ENCODE assay signal across 1 cellular context in the genomic region with DNA sequence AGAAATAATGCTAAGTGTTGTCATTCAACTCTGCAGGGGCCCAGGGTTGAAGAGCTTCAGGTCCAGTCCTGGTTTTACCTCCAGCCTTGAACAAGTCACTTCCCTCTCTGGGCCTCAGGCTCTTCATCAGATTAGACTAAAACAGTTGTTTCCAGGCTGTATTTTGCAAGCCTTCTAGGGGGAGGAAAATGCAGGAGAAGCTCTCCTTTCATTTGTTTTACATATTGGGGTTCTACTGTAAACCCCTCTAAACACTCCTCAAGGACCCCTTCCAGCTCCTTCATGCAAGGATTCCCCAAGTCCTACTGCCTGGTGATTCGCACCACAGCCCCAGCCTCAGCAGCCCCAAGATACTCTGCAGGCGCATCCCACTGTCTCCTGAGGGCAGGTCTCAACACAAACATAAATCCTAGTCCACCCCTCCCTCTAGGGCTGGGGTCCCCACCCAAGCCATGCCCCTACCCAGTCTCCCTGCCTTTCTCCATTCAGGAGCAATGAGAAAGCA.
TF ChIP-seq lines count a peak whose summit lies in the region.

No MANE protein-coding gene starts in this region.

TF ChIP-seq in K562, 482 proteins besides CTCF, POLR2A, EP300 and RAD21 (continued from another document and continues in another):
- TF ChIP-seq, protein P1, sequence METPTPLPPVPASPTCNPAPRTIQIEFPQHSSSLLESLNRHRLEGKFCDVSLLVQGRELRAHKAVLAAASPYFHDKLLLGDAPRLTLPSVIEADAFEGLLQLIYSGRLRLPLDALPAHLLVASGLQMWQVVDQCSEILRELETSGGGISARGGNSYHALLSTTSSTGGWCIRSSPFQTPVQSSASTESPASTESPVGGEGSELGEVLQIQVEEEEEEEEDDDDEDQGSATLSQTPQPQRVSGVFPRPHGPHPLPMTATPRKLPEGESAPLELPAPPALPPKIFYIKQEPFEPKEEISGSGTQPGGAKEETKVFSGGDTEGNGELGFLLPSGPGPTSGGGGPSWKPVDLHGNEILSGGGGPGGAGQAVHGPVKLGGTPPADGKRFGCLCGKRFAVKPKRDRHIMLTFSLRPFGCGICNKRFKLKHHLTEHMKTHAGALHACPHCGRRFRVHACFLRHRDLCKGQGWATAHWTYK (CRISPR knock-in tag; IDR thresholded peaks at IDR 0.05), result no peak
- TF ChIP-seq GATAD2A (IDR thresholded peaks at IDR 0.05) (no peak), ZNF316 (IDR thresholded peaks at IDR 0.05) (no peak), ZNF263 (CRISPR knock-in tag; IDR thresholded peaks at IDR 0.05; ENCODE audit: borderline replicate concordance) (no peak), CBX1 (IDR thresholded peaks at IDR 0.05; ENCODE audit: low read depth) (no peak), PML (IDR thresholded peaks at IDR 0.05; ENCODE audit: low read length) (peak; percentile 52; the same call in 1 of the 2 replicates), ZNF551 (CRISPR knock-in tag; IDR thresholded peaks at IDR 0.05) (no peak), MCM2 (IDR thresholded peaks at IDR 0.05; ENCODE audit: low read depth) (no peak), ZNF324 (CRISPR knock-in tag; IDR thresholded peaks at IDR 0.05) (no peak), ZNF778 (CRISPR knock-in tag; IDR thresholded peaks at IDR 0.05) (no peak), RBFOX2 (IDR thresholded peaks at IDR 0.05; ENCODE audit: low read depth, low read length) (no peak), ZSCAN29 (IDR thresholded peaks at IDR 0.05) (no peak), NR1H2 (CRISPR knock-in tag; IDR thresholded peaks at IDR 0.05) (no peak), ARNT (IDR thresholded peaks at IDR 0.05) (no peak), RBM17 (IDR thresholded peaks at IDR 0.05; ENCODE audit: borderline replicate concordance, low read depth, low read length) (no peak), RBM39 (optimal IDR thresholded peaks at IDR 0.05; ENCODE audit: low read depth, low read length) (no peak), NONO (IDR thresholded peaks at IDR 0.05; ENCODE audit: low read depth in 2 of 2, low read length in 1 of 2) (0 out of 4 replicates have a peak, but pooled peaks of 1 of the 2 experiments have one; percentile 35), BCOR (IDR thresholded peaks at IDR 0.05) (no peak), POLR2H (tag; IDR thresholded peaks at IDR 0.05; ENCODE audit: low read depth) (no peak), CBX3 (IDR thresholded peaks at IDR 0.05; ENCODE audit: borderline replicate concordance in 1 of 2, low read length in 2 of 2) (peak in 1 of 2 experiments; percentile 36; a peak in 1 of 3 replicates), FUS (optimal IDR thresholded peaks at IDR 0.05; ENCODE audit: low read depth, low read length) (no peak), LARP7 (IDR thresholded peaks at IDR 0.05) (no peak), GATA2 (CRISPR knock-in tag; IDR thresholded peaks at IDR 0.05) (peak; percentile 18; the same call in 1 of the 2 replicates), ZNF197 (CRISPR knock-in tag; IDR thresholded peaks at IDR 0.05; ENCODE audit: low read depth) (peak; percentile 52; the same call in 1 of the 2 replicates), CEBPB (tag; IDR thresholded peaks at IDR 0.05) (peak; percentile 88), POLR2G (IDR thresholded peaks at IDR 0.05; ENCODE audit: low read depth, low read length) (no peak), MTA1 (IDR thresholded peaks at IDR 0.05; ENCODE audit: borderline replicate concordance) (no peak), COPS2 (conservative IDR thresholded peaks at IDR 0.05) (no peak), HCFC1 (IDR thresholded peaks at IDR 0.05; ENCODE audit: low read depth, low read length) (no peak), POLR3G (IDR thresholded peaks at IDR 0.05; ENCODE audit: extremely low read depth, insufficient read length, insufficient replicate concordance) (no peak), ZEB2 (IDR thresholded peaks at IDR 0.05) (no peak), NFXL1 (CRISPR knock-in tag; IDR thresholded peaks at IDR 0.05) (no peak), ZNF408 (CRISPR knock-in tag; IDR thresholded peaks at IDR 0.05; ENCODE audit: low read depth) (no peak)
- TF ChIP-seq, protein P2, sequence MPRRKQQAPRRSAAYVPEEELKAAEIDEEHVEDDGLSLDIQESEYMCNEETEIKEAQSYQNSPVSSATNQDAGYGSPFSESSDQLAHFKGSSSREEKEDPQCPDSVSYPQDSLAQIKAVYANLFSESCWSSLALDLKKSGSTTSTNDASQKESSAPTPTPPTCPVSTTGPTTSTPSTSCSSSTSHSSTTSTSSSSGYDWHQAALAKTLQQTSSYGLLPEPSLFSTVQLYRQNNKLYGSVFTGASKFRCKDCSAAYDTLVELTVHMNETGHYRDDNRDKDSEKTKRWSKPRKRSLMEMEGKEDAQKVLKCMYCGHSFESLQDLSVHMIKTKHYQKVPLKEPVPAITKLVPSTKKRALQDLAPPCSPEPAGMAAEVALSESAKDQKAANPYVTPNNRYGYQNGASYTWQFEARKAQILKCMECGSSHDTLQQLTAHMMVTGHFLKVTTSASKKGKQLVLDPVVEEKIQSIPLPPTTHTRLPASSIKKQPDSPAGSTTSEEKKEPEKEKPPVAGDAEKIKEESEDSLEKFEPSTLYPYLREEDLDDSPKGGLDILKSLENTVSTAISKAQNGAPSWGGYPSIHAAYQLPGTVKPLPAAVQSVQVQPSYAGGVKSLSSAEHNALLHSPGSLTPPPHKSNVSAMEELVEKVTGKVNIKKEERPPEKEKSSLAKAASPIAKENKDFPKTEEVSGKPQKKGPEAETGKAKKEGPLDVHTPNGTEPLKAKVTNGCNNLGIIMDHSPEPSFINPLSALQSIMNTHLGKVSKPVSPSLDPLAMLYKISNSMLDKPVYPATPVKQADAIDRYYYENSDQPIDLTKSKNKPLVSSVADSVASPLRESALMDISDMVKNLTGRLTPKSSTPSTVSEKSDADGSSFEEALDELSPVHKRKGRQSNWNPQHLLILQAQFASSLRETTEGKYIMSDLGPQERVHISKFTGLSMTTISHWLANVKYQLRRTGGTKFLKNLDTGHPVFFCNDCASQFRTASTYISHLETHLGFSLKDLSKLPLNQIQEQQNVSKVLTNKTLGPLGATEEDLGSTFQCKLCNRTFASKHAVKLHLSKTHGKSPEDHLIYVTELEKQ (CRISPR knock-in tag; IDR thresholded peaks at IDR 0.05), result no peak
- TF ChIP-seq, protein P3, sequence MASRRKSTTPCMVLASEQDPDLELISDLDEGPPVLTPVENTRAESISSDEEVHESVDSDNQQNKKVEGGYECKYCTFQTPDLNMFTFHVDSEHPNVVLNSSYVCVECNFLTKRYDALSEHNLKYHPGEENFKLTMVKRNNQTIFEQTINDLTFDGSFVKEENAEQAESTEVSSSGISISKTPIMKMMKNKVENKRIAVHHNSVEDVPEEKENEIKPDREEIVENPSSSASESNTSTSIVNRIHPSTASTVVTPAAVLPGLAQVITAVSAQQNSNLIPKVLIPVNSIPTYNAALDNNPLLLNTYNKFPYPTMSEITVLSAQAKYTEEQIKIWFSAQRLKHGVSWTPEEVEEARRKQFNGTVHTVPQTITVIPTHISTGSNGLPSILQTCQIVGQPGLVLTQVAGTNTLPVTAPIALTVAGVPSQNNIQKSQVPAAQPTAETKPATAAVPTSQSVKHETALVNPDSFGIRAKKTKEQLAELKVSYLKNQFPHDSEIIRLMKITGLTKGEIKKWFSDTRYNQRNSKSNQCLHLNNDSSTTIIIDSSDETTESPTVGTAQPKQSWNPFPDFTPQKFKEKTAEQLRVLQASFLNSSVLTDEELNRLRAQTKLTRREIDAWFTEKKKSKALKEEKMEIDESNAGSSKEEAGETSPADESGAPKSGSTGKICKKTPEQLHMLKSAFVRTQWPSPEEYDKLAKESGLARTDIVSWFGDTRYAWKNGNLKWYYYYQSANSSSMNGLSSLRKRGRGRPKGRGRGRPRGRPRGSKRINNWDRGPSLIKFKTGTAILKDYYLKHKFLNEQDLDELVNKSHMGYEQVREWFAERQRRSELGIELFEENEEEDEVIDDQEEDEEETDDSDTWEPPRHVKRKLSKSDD (conservative IDR thresholded peaks at IDR 0.05; ENCODE audit: low read length), result no peak
- TF ChIP-seq, protein P4, sequence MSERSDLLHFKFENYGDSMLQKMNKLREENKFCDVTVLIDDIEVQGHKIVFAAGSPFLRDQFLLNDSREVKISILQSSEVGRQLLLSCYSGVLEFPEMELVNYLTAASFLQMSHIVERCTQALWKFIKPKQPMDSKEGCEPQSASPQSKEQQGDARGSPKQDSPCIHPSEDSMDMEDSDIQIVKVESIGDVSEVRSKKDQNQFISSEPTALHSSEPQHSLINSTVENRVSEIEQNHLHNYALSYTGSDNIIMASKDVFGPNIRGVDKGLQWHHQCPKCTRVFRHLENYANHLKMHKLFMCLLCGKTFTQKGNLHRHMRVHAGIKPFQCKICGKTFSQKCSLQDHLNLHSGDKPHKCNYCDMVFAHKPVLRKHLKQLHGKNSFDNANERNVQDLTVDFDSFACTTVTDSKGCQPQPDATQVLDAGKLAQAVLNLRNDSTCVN (CRISPR knock-in tag; IDR thresholded peaks at IDR 0.05), result 0 out of 2 replicates have a peak, but pooled peaks have one; percentile 31
- TF ChIP-seq, protein P5, sequence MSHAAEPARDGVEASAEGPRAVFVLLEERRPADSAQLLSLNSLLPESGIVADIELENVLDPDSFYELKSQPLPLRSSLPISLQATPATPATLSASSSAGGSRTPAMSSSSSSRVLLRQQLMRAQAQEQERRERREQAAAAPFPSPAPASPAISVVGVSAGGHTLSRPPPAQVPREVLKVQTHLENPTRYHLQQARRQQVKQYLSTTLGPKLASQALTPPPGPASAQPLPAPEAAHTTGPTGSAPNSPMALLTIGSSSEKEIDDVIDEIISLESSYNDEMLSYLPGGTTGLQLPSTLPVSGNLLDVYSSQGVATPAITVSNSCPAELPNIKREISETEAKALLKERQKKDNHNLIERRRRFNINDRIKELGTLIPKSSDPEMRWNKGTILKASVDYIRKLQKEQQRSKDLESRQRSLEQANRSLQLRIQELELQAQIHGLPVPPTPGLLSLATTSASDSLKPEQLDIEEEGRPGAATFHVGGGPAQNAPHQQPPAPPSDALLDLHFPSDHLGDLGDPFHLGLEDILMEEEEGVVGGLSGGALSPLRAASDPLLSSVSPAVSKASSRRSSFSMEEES (CRISPR knock-in tag; IDR thresholded peaks at IDR 0.05), result no peak
- TF ChIP-seq, protein P6, sequence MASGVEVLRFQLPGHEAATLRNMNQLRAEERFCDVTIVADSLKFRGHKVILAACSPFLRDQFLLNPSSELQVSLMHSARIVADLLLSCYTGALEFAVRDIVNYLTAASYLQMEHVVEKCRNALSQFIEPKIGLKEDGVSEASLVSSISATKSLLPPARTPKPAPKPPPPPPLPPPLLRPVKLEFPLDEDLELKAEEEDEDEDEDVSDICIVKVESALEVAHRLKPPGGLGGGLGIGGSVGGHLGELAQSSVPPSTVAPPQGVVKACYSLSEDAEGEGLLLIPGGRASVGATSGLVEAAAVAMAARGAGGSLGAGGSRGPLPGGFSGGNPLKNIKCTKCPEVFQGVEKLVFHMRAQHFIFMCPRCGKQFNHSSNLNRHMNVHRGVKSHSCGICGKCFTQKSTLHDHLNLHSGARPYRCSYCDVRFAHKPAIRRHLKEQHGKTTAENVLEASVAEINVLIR (CRISPR knock-in tag; IDR thresholded peaks at IDR 0.05), result no peak
- TF ChIP-seq, protein P7, sequence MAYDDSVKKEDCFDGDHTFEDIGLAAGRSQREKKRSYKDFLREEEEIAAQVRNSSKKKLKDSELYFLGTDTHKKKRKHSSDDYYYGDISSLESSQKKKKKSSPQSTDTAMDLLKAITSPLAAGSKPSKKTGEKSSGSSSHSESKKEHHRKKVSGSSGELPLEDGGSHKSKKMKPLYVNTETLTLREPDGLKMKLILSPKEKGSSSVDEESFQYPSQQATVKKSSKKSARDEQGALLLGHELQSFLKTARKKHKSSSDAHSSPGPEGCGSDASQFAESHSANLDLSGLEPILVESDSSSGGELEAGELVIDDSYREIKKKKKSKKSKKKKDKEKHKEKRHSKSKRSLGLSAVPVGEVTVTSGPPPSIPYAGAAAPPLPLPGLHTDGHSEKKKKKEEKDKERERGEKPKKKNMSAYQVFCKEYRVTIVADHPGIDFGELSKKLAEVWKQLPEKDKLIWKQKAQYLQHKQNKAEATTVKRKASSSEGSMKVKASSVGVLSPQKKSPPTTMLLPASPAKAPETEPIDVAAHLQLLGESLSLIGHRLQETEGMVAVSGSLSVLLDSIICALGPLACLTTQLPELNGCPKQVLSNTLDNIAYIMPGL (CRISPR knock-in tag; IDR thresholded peaks at IDR 0.05), result no peak
- TF ChIP-seq, protein P8, sequence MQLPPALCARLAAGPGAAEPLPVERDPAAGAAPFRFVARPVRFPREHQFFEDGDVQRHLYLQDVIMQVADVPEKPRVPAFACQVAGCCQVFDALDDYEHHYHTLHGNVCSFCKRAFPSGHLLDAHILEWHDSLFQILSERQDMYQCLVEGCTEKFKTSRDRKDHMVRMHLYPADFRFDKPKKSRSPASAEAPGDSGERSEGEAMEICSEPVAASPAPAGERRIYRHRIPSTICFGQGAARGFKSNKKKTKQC (CRISPR knock-in tag; IDR thresholded peaks at IDR 0.05), result no peak
- TF ChIP-seq, protein P9, sequence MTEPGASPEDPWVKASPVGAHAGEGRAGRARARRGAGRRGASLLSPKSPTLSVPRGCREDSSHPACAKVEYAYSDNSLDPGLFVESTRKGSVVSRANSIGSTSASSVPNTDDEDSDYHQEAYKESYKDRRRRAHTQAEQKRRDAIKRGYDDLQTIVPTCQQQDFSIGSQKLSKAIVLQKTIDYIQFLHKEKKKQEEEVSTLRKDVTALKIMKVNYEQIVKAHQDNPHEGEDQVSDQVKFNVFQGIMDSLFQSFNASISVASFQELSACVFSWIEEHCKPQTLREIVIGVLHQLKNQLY (CRISPR knock-in tag; conservative IDR thresholded peaks at IDR 0.05), result no peak
- TF ChIP-seq, protein P10, sequence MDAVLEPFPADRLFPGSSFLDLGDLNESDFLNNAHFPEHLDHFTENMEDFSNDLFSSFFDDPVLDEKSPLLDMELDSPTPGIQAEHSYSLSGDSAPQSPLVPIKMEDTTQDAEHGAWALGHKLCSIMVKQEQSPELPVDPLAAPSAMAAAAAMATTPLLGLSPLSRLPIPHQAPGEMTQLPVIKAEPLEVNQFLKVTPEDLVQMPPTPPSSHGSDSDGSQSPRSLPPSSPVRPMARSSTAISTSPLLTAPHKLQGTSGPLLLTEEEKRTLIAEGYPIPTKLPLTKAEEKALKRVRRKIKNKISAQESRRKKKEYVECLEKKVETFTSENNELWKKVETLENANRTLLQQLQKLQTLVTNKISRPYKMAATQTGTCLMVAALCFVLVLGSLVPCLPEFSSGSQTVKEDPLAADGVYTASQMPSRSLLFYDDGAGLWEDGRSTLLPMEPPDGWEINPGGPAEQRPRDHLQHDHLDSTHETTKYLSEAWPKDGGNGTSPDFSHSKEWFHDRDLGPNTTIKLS (IDR thresholded peaks at IDR 0.05; ENCODE audit: borderline replicate concordance, low read depth), result 0 out of 2 replicates have a peak, but pooled peaks have one; percentile 11
